ENCODE assay signal across 1 cellular context in the genomic region with DNA sequence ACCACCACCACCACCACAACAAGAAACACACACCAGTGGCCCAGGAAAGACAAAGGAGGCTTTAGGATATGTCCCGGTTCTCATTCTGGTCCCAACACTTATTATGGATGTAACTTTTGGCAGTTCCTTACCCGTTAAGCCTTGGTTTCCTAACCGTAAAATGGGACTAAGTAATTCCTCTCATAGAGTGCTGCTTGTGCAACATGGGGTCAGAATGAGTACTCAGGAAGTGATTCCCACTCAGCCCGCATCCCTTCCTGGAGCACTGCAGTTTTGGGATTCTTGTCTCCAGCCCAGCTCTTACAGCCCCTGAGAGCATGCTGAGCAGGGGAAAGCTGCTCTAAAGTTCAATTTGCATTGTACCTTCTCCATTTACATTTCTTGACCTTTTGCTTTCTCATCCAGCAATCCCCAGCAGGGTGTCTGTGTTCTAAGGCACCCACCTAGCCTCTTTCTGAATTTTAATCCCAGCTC.
A peak's percentile ranks its signal among the peaks of the same experiment; 100 is the strongest.
TF ChIP-seq lines count a peak whose summit lies in the region.

No MANE protein-coding gene starts in this region.

TF ChIP-seq in endothelial cell of umbilical vein, 7 proteins besides CTCF, POLR2A, EP300 and RAD21:
- TF ChIP-seq MYC (IDR thresholded peaks at IDR 0.05; ENCODE audit: low read depth, low read length) (no peak), GATA2 (IDR thresholded peaks at IDR 0.05; ENCODE audit: insufficient read depth, insufficient read length, low read depth, low read length) (no peak), JUN (IDR thresholded peaks at IDR 0.05; ENCODE audit: borderline replicate concordance, insufficient read depth, insufficient read length, low read depth) (no peak), POLR2AphosphoS5 (IDR thresholded peaks at IDR 0.05; ENCODE audit: insufficient read depth, low read depth, low read length) (peak; percentile 28)
